Comparison of ENCODE assay signal across 26 cellular contexts in genomic region chr3:134822065-134822464, GRCh38. TPM values are rescaled to one million over a fixed set of nuclear protein-coding genes. Genes with fewer than 3 reads are reported as not detected.
A peak's percentile ranks its signal among the peaks of the same experiment; 100 is the strongest.
DNase-seq lines count a peak whose midpoint lies in the region; ATAC-seq and TF ChIP-seq lines count a peak whose summit lies in the region.
"Had no signal": no experiment of that assay in that cellular context is flagged by ENCODE, and none has a peak within 500 bp of the region (broad histone marks: within the 10 kb centered on the region; RNA-seq: fewer than 3 reads in every experiment).

No MANE protein-coding gene starts in this region.

- intact Hi-C loops in sigmoid colon (cut with DNase I): no loop called here
- intact Hi-C loops in posterior vena cava (cut with DNase I): no loop called here

- no peak for TF ChIP-seq POLR2A in sigmoid colon (IDR thresholded peaks at IDR 0.05)

- no peak overlapping the region for H3K9ac ChIP-seq in OCI-LY3 (ENCODE audit: low read length)

- H3K27me3 ChIP-seq in OCI-LY3 (ENCODE audit: low read depth, low read length): no peaks in the 10 kb centered on the region
- H3K27me3 ChIP-seq in sigmoid colon: no peaks in the 10 kb centered on the region

- in situ Hi-C loops in ACHN (cut with HindIII; ENCODE audit: low pct_ligation_motif_present, low pct_unique_long_range_greater_than_20kb, low sequenced_read_pairs): no loop called here
- in situ Hi-C loops in Caki2 (cut with HindIII; ENCODE audit: low pct_unique_long_range_greater_than_20kb, low sequenced_read_pairs): no loop called here

- H3K4me3 ChIP-seq in OCI-LY3 (ENCODE audit: low read length) (no peak overlapping the region), sigmoid colon (no peak overlapping the region)
- H3K4me3 ChIP-seq: A549, SK-N-MC had no signal

- TF ChIP-seq CTCF in OCI-LY3 (IDR thresholded peaks at IDR 0.05; ENCODE audit: low read depth, low read length) (no peak), sigmoid colon (IDR thresholded peaks at IDR 0.05) (no peak)

- peak overlapping the region; percentile 23; the same call in 1 of the 2 replicates for H3K4me2 ChIP-seq in OCI-LY3 (ENCODE audit: low read length)
- H3K4me2 ChIP-seq: A549 had no signal

- no peak for TF ChIP-seq EP300 in sigmoid colon (IDR thresholded peaks at IDR 0.05)

- no peaks in the 10 kb centered on the region for H3K9me3 ChIP-seq in OCI-LY3 (ENCODE audit: insufficient read depth, low read length)
- no peaks in the 10 kb centered on the region for H3K9me3 ChIP-seq in sigmoid colon
- H3K9me3 ChIP-seq: A549, Caco-2 had no signal

- H3K4me1 ChIP-seq in OCI-LY3 (ENCODE audit: low read length) (peaks cover 67% of the 10 kb centered on the region), sigmoid colon (peaks cover 0 to 7% (median 0%) of the 10 kb centered on the region in 4 donors)
- H3K4me1 ChIP-seq: A549, Caco-2 had no signal

- WGBS in sigmoid colon, 2 donors: 83 to 84% methylated on average over 4 of the region's 4 CpGs

- peaks cover 98% of the 10 kb centered on the region for H4K20me1 ChIP-seq in OCI-LY3 (ENCODE audit: insufficient read depth, low read length)

- H3K27ac ChIP-seq in OCI-LY3 (ENCODE audit: low read length): peak overlapping the region; percentile 26
- H3K27ac ChIP-seq in sigmoid colon: no peak overlapping the region
- H3K27ac ChIP-seq: A549, C4-2B, HL-60, SK-N-MC had no signal

- no peak overlapping the region for H2AFZ ChIP-seq in OCI-LY3 (ENCODE audit: low read depth, low read length)

- ATAC-seq in left lobe of liver: peak; percentile 35
- ATAC-seq: CD8-positive, alpha-beta T cell; HCT116 had no signal

- H3K36me3 ChIP-seq in OCI-LY3 (replicated peaks; ENCODE audit: low read depth, low read length) (peaks cover 76% of the 10 kb centered on the region), sigmoid colon (no peaks in the 10 kb centered on the region)

- peaks cover 100% of the 10 kb centered on the region for H3K79me2 ChIP-seq in OCI-LY3 (ENCODE audit: low read length)

- peak; percentile 13 for DNase-seq in ACHN
- DNase-seq in Caki2 (ENCODE audit: low read depth): peak; percentile 17
- DNase-seq in left lobe of liver (ENCODE audit: low spot score): no peak
- no peak for DNase-seq in sigmoid colon
- no peak for DNase-seq in stimulated activated CD4-positive, alpha-beta T cell treated with anti-CD3 and anti-CD28 coated beads, Interleukin-4, amount 100 ng/mL, for 1 hour
- DNase-seq in posterior vena cava (ENCODE audit: low spot score): no peak
- DNase-seq: Caco-2; CD8-positive, alpha-beta T cell; DMS 273 treated with DMSO at 0.1 percent for 48 hours; DMS79; MV-4-11; NCI-H1105; NCI-H1436 treated with DMSO at 0.1 percent for 48 hours; NCI-H1930; NCI-H446 treated with DMSO at 0.1 percent for 48 hours; NCI-H526; NCI-H82; NK-92 treated with Interleukin-12 subunit alpha and Interleukin-12 subunit beta, amount 100 ng/mL, for 24 hours; SIG-M5 had no signal

RNA-seq across cellular contexts. Expression of gene EPHB1, which starts 27.0 kb away (rescaled TPM):
- 1.9 and 4.1 TPM in 2 replicates for total RNA-seq in Caki2 (2014; rRNA removed; shearing (Covaris generic); ENCODE audit: low replicate concordance)
- 8.1 TPM for total RNA-seq in left lobe of liver
- total RNA-seq in sigmoid colon: 10 to 100 TPM in 2 of 4 donors, 1 to 10 TPM in 2; 2.5 to 17.3 (median 10.0) TPM
- under 1 TPM in 1 of 3 donors, not detected in 2; 0.29 TPM for polyA plus RNA-seq in sigmoid colon
- total RNA-seq in posterior vena cava: 1 to 10 TPM; 3.7 TPM
- total RNA-seq: B cell; CD8-positive, alpha-beta T cell had no signal

Comparison
In these comparisons a context has a peak if more than half of its experiments do, and no peak if none do; other contexts are left out.
1. DNase-seq: peak in ACHN (single experiment) and Caki2 (single experiment); none in left lobe of liver (single experiment), sigmoid colon (single experiment), stimulated activated CD4-positive, alpha-beta T cell treated with anti-CD3 and anti-CD28 coated beads, Interleukin-4, amount 100 ng/mL, for 1 hour (single experiment) and posterior vena cava (single experiment).